Comparison of ENCODE assay signal across 8 cellular contexts in genomic region chr13:112588490-112589297, GRCh38. TPM values are rescaled to one million over a fixed set of nuclear protein-coding genes. Genes with fewer than 3 reads are reported as not detected.
DNase-seq lines count a peak whose midpoint lies in the region; ATAC-seq, FAIRE-seq and TF ChIP-seq lines count a peak whose summit lies in the region.

No MANE protein-coding gene starts in this region.

- H3K27me3 ChIP-seq in CD4-positive, alpha-beta memory T cell (ENCODE audit: insufficient read depth, low read length): no peaks in the 10 kb centered on the region
- H3K27me3 ChIP-seq in layer of hippocampus (ENCODE audit: control insufficient read depth, insufficient read depth, low read length) (no peaks in the 10 kb centered on the region), thyroid gland (no peaks in the 10 kb centered on the region)

- H3K9me3 ChIP-seq in CD4-positive, alpha-beta memory T cell (ENCODE audit: control insufficient read depth in 1 of 2, low read length in 2 of 2): no peaks in the 10 kb centered on the region
- H3K9me3 ChIP-seq in KOPT-K1 (ENCODE audit: insufficient read depth, low read length, poor library complexity, severe bottlenecking) (no peaks in the 10 kb centered on the region), thyroid gland (no peaks in the 10 kb centered on the region)

- intact Hi-C loops in CD4-positive, alpha-beta memory T cell (cut with micrococcal nuclease): loop anchor here (1.0 to 5.0 kb wide), 2 partner anchors 18 to 99 kb away; no protein-coding TSS in a partner anchor
- intact Hi-C loops in thyroid gland (cut with DNase I): no loop called here

- peaks cover 0 to 4% of the 10 kb centered on the region in 2 donors for H3K36me3 Mint-ChIP-seq in CD4-positive, alpha-beta memory T cell
- peaks cover 25% of the 10 kb centered on the region in 2 donors for H3K36me3 Mint-ChIP-seq in activated naive CD4-positive, alpha-beta T cell treated with anti-CD3 and anti-CD28 coated beads, Interleukin-2, amount 50 U/mL, for 72 hours

- TF ChIP-seq POLR2A in thyroid gland (IDR thresholded peaks at IDR 0.05): no peak

- peak overlapping the region; percentile 82 to 93 (median 90) for H3K27ac Mint-ChIP-seq in CD4-positive, alpha-beta memory T cell
- peak overlapping the region; percentile 93 to 96 for H3K27ac Mint-ChIP-seq in activated naive CD4-positive, alpha-beta T cell treated with anti-CD3 and anti-CD28 coated beads, Interleukin-2, amount 50 U/mL, for 72 hours

- peak overlapping the region; percentile 92 to 95 (median 94) for H3K4me3 Mint-ChIP-seq in CD4-positive, alpha-beta memory T cell

- H3K9me3 Mint-ChIP-seq in CD4-positive, alpha-beta memory T cell: peaks cover 0 to 1% (median 0%) of the 10 kb centered on the region in 8 donors
- H3K9me3 Mint-ChIP-seq in activated naive CD4-positive, alpha-beta T cell treated with anti-CD3 and anti-CD28 coated beads, Interleukin-2, amount 50 U/mL, for 72 hours: peaks cover 0 to 4% of the 10 kb centered on the region in 2 donors

- H3K36me3 ChIP-seq in CD4-positive, alpha-beta memory T cell (ENCODE audit: insufficient read depth, low read length): no peaks in the 10 kb centered on the region
- H3K36me3 ChIP-seq in KOPT-K1 (ENCODE audit: insufficient read depth, low read length) (no peaks in the 10 kb centered on the region), thyroid gland (no peaks in the 10 kb centered on the region)

- CTCF ChIA-PET in CD4-positive, alpha-beta memory T cell (lab: Charles Lee; ENCODE audit: partially characterized antibody): interaction anchor here (1.6 to 3.4 kb wide), 2 partner anchors 17 to 23 kb away, joined by 4 to 29 read pairs; no protein-coding TSS in a partner anchor

- no peak for DNase-seq in CD4-positive, alpha-beta memory T cell
- no peak for DNase-seq in activated naive CD4-positive, alpha-beta T cell treated with anti-CD3 and anti-CD28 coated beads, Interleukin-2, amount 50 U/mL, for 72 hours (ENCODE audit: low spot score in 2 of 2)
- DNase-seq in thyroid gland: no peak
- no peak for DNase-seq in activated CD4-positive, CD25-positive, alpha-beta regulatory T cell (lab: John Stamatoyannopoulos, UW)
- DNase-seq in RCC 7860 (ENCODE audit: low spot score): no peak

- peak overlapping the region; percentile 58 for H3K27ac ChIP-seq in CD4-positive, alpha-beta memory T cell (ENCODE audit: low read depth, low read length)
- H3K27ac ChIP-seq in KOPT-K1 (ENCODE audit: low read depth, low read length, poor library complexity, severe bottlenecking) (peak overlapping the region; percentile 97), layer of hippocampus (ENCODE audit: low read depth, low read length) (peak overlapping the region; percentile 95), thyroid gland (peak overlapping the region; percentile 90 to 93 (median 92))

- 75% methylated on average over 33 of the region's 33 CpGs for WGBS in thyroid gland, 2 donors

- H3K4me1 Mint-ChIP-seq in CD4-positive, alpha-beta memory T cell: peaks cover 22 to 43% (median 29%) of the 10 kb centered on the region in 4 donors

- H3K27me3 Mint-ChIP-seq in CD4-positive, alpha-beta memory T cell: no peaks in the 10 kb centered on the region

- POLR2A ChIA-PET in CD4-positive, alpha-beta memory T cell (lab: Charles Lee; ENCODE audit: partially characterized antibody): interaction anchor here (1.6 to 1.9 kb wide), 3 partner anchors 8 to 101 kb away, joined by 3 to 7 read pairs (median 4); partner anchors contain the start of gene ATP11A

- peak; percentile 1 to 9 for ATAC-seq in activated naive CD4-positive, alpha-beta T cell treated with anti-CD3 and anti-CD28 coated beads, Interleukin-2, amount 50 U/mL, for 72 hours
- no peak for ATAC-seq in HG02571 (IDR thresholded peaks at IDR 0.05; ENCODE audit: unreplicated experiment)

- H3K4me3 ChIP-seq in CD4-positive, alpha-beta memory T cell (ENCODE audit: low read length in 2 of 2): peak overlapping the region; percentile 72 to 74
- peak overlapping the region in 2 of 3 donors; percentile 81 to 85 for H3K4me3 ChIP-seq in thyroid gland (replicated peaks in 1 of 3)

- H3K4me1 ChIP-seq in CD4-positive, alpha-beta memory T cell (ENCODE audit: insufficient read depth, low read length): peaks cover 32% of the 10 kb centered on the region
- peaks cover 0 to 9% of the 10 kb centered on the region in 2 donors for H3K4me1 ChIP-seq in thyroid gland

- FAIRE-seq in RCC 7860 (lab: Jason Lieb, UNC): no peak

- no peak for TF ChIP-seq CTCF in thyroid gland (IDR thresholded peaks at IDR 0.05)

RNA-seq across cellular contexts. Expression of gene TUBGCP3, which starts 0.7 kb away (rescaled TPM):
- 10 to 100 TPM; 39.4 to 43.7 TPM for total RNA-seq in CD4-positive, alpha-beta memory T cell
- 10 to 100 TPM; 13.1 to 18.8 TPM for polyA plus RNA-seq in CD4-positive, alpha-beta memory T cell
- total RNA-seq in activated naive CD4-positive, alpha-beta T cell treated with anti-CD3 and anti-CD28 coated beads, Interleukin-2, amount 50 U/mL, for 72 hours: 10 to 100 TPM; 27.3 to 67.2 TPM
- total RNA-seq in thyroid gland: 10 to 100 TPM; 27.4 to 49.1 (median 36.0) TPM
